ENCODE assay signal across 24 cellular contexts in genomic region chr4:137370699-137371098, GRCh38.
DNase-seq lines count a peak whose midpoint lies in the region; ATAC-seq and TF ChIP-seq lines count a peak whose summit lies in the region.
"Had no signal": no experiment of that assay in that cellular context is flagged by ENCODE, and none has a peak within 500 bp of the region (broad histone marks: within the 10 kb centered on the region; RNA-seq: fewer than 3 reads in every experiment).

No MANE protein-coding gene starts in this region.

- peak overlapping the region; percentile 49 for H3K4me2 ChIP-seq in fibroblast of lung (ENCODE audit: extremely low read depth, insufficient read depth, low read length)

- H3K27ac ChIP-seq in fibroblast of lung (ENCODE audit: insufficient read depth, low read length), result no peak overlapping the region
- H3K27ac ChIP-seq in caudate nucleus (ENCODE audit: low read depth, low read length), result no peak overlapping the region
- H3K27ac ChIP-seq: adrenal gland, brain microvascular endothelial cell, psoas muscle, RWPE1 had no signal

- H3K9me3 ChIP-seq in fibroblast of lung (ENCODE audit: control insufficient read depth, insufficient read depth, low read depth, low read length) (no peaks in the 10 kb centered on the region), T-helper 17 cell (ENCODE audit: control insufficient read depth, low read length, poor library complexity, severe bottlenecking) (no peaks in the 10 kb centered on the region)
- H3K9me3 ChIP-seq: adrenal gland, heart left ventricle, psoas muscle, transverse colon had no signal

- H4K20me1 ChIP-seq in fibroblast of lung (ENCODE audit: control insufficient read depth, extremely low read depth, insufficient read depth, low read length), result no peaks in the 10 kb centered on the region

- H3K4me1 Mint-ChIP-seq in nephron progenitor cell (peaks cover 16% of the 10 kb centered on the region), T-helper 17 cell (no peaks in the 10 kb centered on the region)
- H3K4me1 Mint-ChIP-seq: activated CD4-positive, alpha-beta T cell treated with anti-CD3 and anti-CD28 coated beads, Interleukin-2, amount 10 ng/mL, durations not matched to agents 7 days and 5 days; B cell; CD8-positive, alpha-beta memory T cell; IgD-negative memory B cell had no signal

- H3K36me3 ChIP-seq in fibroblast of lung (ENCODE audit: control insufficient read depth, insufficient read depth, low read length), result no peaks in the 10 kb centered on the region
- H3K36me3 ChIP-seq: adrenal gland, brain microvascular endothelial cell, heart left ventricle, transverse colon had no signal

- no peaks in the 10 kb centered on the region for H3K9me3 Mint-ChIP-seq in nephron progenitor cell
- H3K9me3 Mint-ChIP-seq: activated CD4-positive, alpha-beta T cell treated with anti-CD3 and anti-CD28 coated beads, Interleukin-2, amount 10 ng/mL, durations not matched to agents 7 days and 5 days had no signal

- H3K36me3 Mint-ChIP-seq in nephron progenitor cell (ENCODE audit: low read depth) (no peaks in the 10 kb centered on the region), T-helper 17 cell (ENCODE audit: low read depth) (no peaks in the 10 kb centered on the region)
- H3K36me3 Mint-ChIP-seq: CD8-positive, alpha-beta memory T cell; IgD-negative memory B cell had no signal

- TF ChIP-seq POLR2A in GM18505 (IDR thresholded peaks at IDR 0.05; ENCODE audit: borderline replicate concordance, extremely low read depth, insufficient read depth, insufficient read length), result no peak

- peak overlapping the region; percentile 18 for H3K27ac Mint-ChIP-seq in nephron progenitor cell
- no peak overlapping the region for H3K27ac Mint-ChIP-seq in T-helper 17 cell
- H3K27ac Mint-ChIP-seq: activated CD4-positive, alpha-beta T cell treated with anti-CD3 and anti-CD28 coated beads, Interleukin-2, amount 10 ng/mL, durations not matched to agents 7 days and 5 days; B cell; CD8-positive, alpha-beta memory T cell; IgD-negative memory B cell had no signal

- H3K4me3 ChIP-seq in fibroblast of lung (replicated peaks in 1 of 4; ENCODE audit: control extremely low read depth in 1 of 4, insufficient read depth in 1 of 4, low read depth in 3 of 4, low read length in 4 of 4), result no peak overlapping the region
- H3K4me3 ChIP-seq: adrenal gland, heart left ventricle, psoas muscle, transverse colon had no signal

- no peak overlapping the region for H3K9ac ChIP-seq in fibroblast of lung (ENCODE audit: insufficient read depth, low read length)

- ATAC-seq in T-helper 17 cell, result no peak
- no peak for ATAC-seq in GM18505 (IDR thresholded peaks at IDR 0.05; ENCODE audit: unreplicated experiment)
- ATAC-seq: heart left ventricle, left cardiac atrium, psoas muscle had no signal

- H2AFZ ChIP-seq in fibroblast of lung (ENCODE audit: low read length), result no peak overlapping the region

- H3K27me3 Mint-ChIP-seq in nephron progenitor cell (ENCODE audit: low read depth, poor library complexity) (peaks cover 3% of the 10 kb centered on the region), T-helper 17 cell (no peaks in the 10 kb centered on the region)
- H3K27me3 Mint-ChIP-seq: activated CD4-positive, alpha-beta T cell treated with anti-CD3 and anti-CD28 coated beads, Interleukin-2, amount 10 ng/mL, durations not matched to agents 7 days and 5 days; B cell; CD8-positive, alpha-beta memory T cell; IgD-negative memory B cell had no signal

- no peak overlapping the region for H3K4me3 Mint-ChIP-seq in nephron progenitor cell
- H3K4me3 Mint-ChIP-seq in T-helper 17 cell, result no peak overlapping the region
- H3K4me3 Mint-ChIP-seq: activated CD4-positive, alpha-beta T cell treated with anti-CD3 and anti-CD28 coated beads, Interleukin-2, amount 10 ng/mL, durations not matched to agents 7 days and 5 days; B cell; CD8-positive, alpha-beta memory T cell; IgD-negative memory B cell had no signal

- no peaks in the 10 kb centered on the region for H3K79me2 ChIP-seq in fibroblast of lung (ENCODE audit: control insufficient read depth, insufficient read depth, low read length)

- TF ChIP-seq CTCF in fibroblast of lung (conservative IDR thresholded peaks at IDR 0.05 in 1 of 2, IDR thresholded peaks at IDR 0.05 in 1 of 2; ENCODE audit: low read depth in 1 of 2, low read length in 2 of 2) (no peak), nephron progenitor cell (IDR thresholded peaks at IDR 0.05) (no peak)

- H3K4me1 ChIP-seq in fibroblast of lung (ENCODE audit: control insufficient read depth, extremely low read depth, insufficient read depth, low read length), result peaks cover 6% of the 10 kb centered on the region
- H3K4me1 ChIP-seq: adrenal gland, psoas muscle, transverse colon had no signal

- DNase-seq in DMS53 (lab: John Stamatoyannopoulos, UW) (peak; percentile 83), NCI-H2227 (lab: John Stamatoyannopoulos, UW; ENCODE audit: unreplicated experiment) (peak; percentile 56), fibroblast of lung (ENCODE audit: low read depth in 2 of 2) (no peak), nephron progenitor cell (no peak), AG08396 (ENCODE audit: low spot score) (no peak), caudate nucleus (lab: John Stamatoyannopoulos, UW) (no peak), T-helper 17 cell (no peak)
- DNase-seq: activated CD4-positive, alpha-beta T cell treated with anti-CD3 and anti-CD28 coated beads, Interleukin-2, amount 10 ng/mL, durations not matched to agents 7 days and 5 days; activated naive CD4-positive, alpha-beta T cell treated with Interleukin-2 at 50 U/mL for 16 hours; adrenal gland; brain microvascular endothelial cell; CD8-positive, alpha-beta memory T cell; DMS153; heart left ventricle; left cardiac atrium; NCI-H1092; NCI-H187; psoas muscle; stimulated activated CD8-positive, alpha-beta memory T cell treated with anti-CD3 and anti-CD28 coated beads, Interleukin-4, amount 100 ng/mL, for 48 hours; transverse colon had no signal

- H3K27me3 ChIP-seq in fibroblast of lung (ENCODE audit: control insufficient read depth, insufficient read depth, low read length), result no peaks in the 10 kb centered on the region
- H3K27me3 ChIP-seq: adrenal gland, brain microvascular endothelial cell, heart left ventricle, transverse colon had no signal

Comparison
In these comparisons a context has a peak if more than half of its experiments do, and no peak if none do; other contexts are left out.
1. DNase-seq: peak in DMS53 (single experiment) and NCI-H2227 (single experiment); none in fibroblast of lung (0 of 2), nephron progenitor cell (single experiment), AG08396 (single experiment), caudate nucleus (0 of 61) and T-helper 17 cell (0 of 3).